Comparison of ENCODE assay signal across 21 cellular contexts in the genomic region with DNA sequence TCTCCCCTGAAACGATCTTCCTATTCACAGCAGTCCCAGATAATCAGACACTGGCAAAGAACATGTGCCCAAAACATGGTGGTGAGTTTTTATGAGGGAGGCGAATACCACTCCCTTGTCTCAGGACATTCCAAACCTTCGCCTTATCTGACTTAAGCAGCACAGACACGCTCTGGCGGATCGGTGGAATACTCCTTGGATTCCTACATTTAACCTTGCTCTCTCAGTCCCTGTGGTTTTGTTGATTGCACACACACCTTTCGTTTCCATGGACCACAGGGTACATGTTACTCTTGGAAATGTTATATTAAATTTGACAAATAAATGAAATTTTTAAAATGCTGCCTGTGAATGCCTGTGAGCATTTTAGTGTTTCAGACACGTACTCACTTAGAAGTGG.
DNase-seq lines count a peak whose midpoint lies in the region; ATAC-seq, FAIRE-seq and TF ChIP-seq lines count a peak whose summit lies in the region.
"Had no signal": no experiment of that assay in that cellular context is flagged by ENCODE, and none has a peak within 500 bp of the region (broad histone marks: within the 10 kb centered on the region; RNA-seq: fewer than 3 reads in every experiment).

No MANE protein-coding gene starts in this region.

- no peak overlapping the region for H2AK5ac ChIP-seq in trophoblast cell (ENCODE audit: low read length)

- no peaks in the 10 kb centered on the region for H3K79me1 ChIP-seq in trophoblast cell (ENCODE audit: low read length)

- 57% methylated on average over 8 of the region's 8 CpGs for WGBS in hepatocyte (ENCODE audit: low lambda C conversion rate, missing lambda C conversion rate)
- WGBS in trophoblast cell (ENCODE audit: extremely low coverage, insufficient coverage, insufficient read length): no CpG with 5 or more reads among the region's 8 CpGs

- H3K27ac Mint-ChIP-seq in astrocyte (ENCODE audit: unreplicated experiment): no peak overlapping the region
- H3K27ac Mint-ChIP-seq: CD8-positive, alpha-beta memory T cell; H9; IgD-negative memory B cell had no signal

- no peak overlapping the region for H2BK120ac ChIP-seq in trophoblast cell (ENCODE audit: insufficient read depth, low read length, poor library complexity)

- H2BK12ac ChIP-seq in trophoblast cell (ENCODE audit: low read length): no peak overlapping the region

- no peak for FAIRE-seq in astrocyte (lab: Jason Lieb, UNC)
- FAIRE-seq: A204.1, GM12892, GM19239, HTR-8/SVneo had no signal

- peaks cover 2% of the 10 kb centered on the region for H3K9me3 Mint-ChIP-seq in astrocyte (ENCODE audit: unreplicated experiment)

- H2AFZ ChIP-seq in DND-41 (ENCODE audit: low read depth, low read length) (0 out of 2 replicates have a peak overlapping the region, but pooled peaks have one; percentile 20), astrocyte (ENCODE audit: low read depth, low read length) (no peak overlapping the region), hepatocyte (no peak overlapping the region), trophoblast cell (ENCODE audit: insufficient read depth, low read length, poor library complexity) (no peak overlapping the region), PC-9 (no peak overlapping the region)

- peaks cover 2% of the 10 kb centered on the region for H3K9me3 ChIP-seq in DND-41 (ENCODE audit: insufficient read depth, low read length, severe bottlenecking)
- H3K9me3 ChIP-seq in astrocyte (ENCODE audit: insufficient read depth, low read depth, low read length): no peaks in the 10 kb centered on the region
- no peaks in the 10 kb centered on the region for H3K9me3 ChIP-seq in hepatocyte (ENCODE audit: low read depth)
- no peaks in the 10 kb centered on the region for H3K9me3 ChIP-seq in trophoblast cell (ENCODE audit: insufficient read depth, low read depth, low read length)
- 0 out of 2 replicates have a peak, but pooled peaks cover 4% of the 10 kb centered on the region for H3K9me3 ChIP-seq in PC-9 (ENCODE audit: insufficient read depth, low read depth)
- H3K9me3 ChIP-seq: SJSA1 had no signal

- H3F3A ChIP-seq in PC-9 (ENCODE audit: insufficient read depth, low read depth): peaks cover 8% of the 10 kb centered on the region

- no peaks in the 10 kb centered on the region for H3K36me3 Mint-ChIP-seq in astrocyte (ENCODE audit: low read depth, unreplicated experiment)
- H3K36me3 Mint-ChIP-seq: CD8-positive, alpha-beta memory T cell had no signal

- H3K9me2 ChIP-seq in hepatocyte (replicated peaks; ENCODE audit: insufficient read depth): no peaks in the 10 kb centered on the region
- no peaks in the 10 kb centered on the region for H3K9me2 ChIP-seq in PC-9 (ENCODE audit: insufficient read depth)

- H4K91ac ChIP-seq in trophoblast cell (ENCODE audit: low read depth, low read length): no peak overlapping the region

- peaks cover under 1% of the 10 kb centered on the region for H3K4me1 Mint-ChIP-seq in astrocyte (ENCODE audit: low read depth, unreplicated experiment)
- H3K4me1 Mint-ChIP-seq: CD8-positive, alpha-beta memory T cell had no signal

- H3K27me3 ChIP-seq in DND-41 (ENCODE audit: insufficient read depth, low read length, poor library complexity): no peaks in the 10 kb centered on the region
- no peaks in the 10 kb centered on the region for H3K27me3 ChIP-seq in astrocyte (ENCODE audit: insufficient read depth, low read length)
- no peaks in the 10 kb centered on the region for H3K27me3 ChIP-seq in hepatocyte
- no peaks in the 10 kb centered on the region for H3K27me3 ChIP-seq in trophoblast cell (ENCODE audit: insufficient read depth, low read length)
- H3K27me3 ChIP-seq in PC-9 (ENCODE audit: insufficient read depth, low read depth): no peaks in the 10 kb centered on the region
- H3K27me3 ChIP-seq: BLaER1 treated with 17β-estradiol and CSF1 and Interleukin-3, amounts not matched to agents 10 nM and 100 nM; SJSA1 had no signal

- ATAC-seq in DND-41 (ENCODE audit: insufficient read depth, low read depth): no peak
- ATAC-seq in GM18909 (IDR thresholded peaks at IDR 0.05; ENCODE audit: poor library complexity, unreplicated experiment): no peak

- H2BK5ac ChIP-seq in trophoblast cell (ENCODE audit: low read depth, low read length, poor library complexity): no peak overlapping the region

- DNase-seq in DND-41 (no peak), astrocyte (ENCODE audit: low read depth) (peak; percentile 15), hepatocyte (ENCODE audit: low spot score) (no peak), trophoblast cell (peak; percentile 90 to 96), PC-9 (no peak)
- DNase-seq in activated effector memory CD4-positive, alpha-beta T cell treated with anti-CD3 and anti-CD28 coated beads, Interleukin-2, amount 50 U/mL, for 16 hours: no peak
- DNase-seq: CD8-positive, alpha-beta memory T cell; DMS79 treated with DMSO at 0.1 percent for 48 hours; GF-D8; H9; NCI-H187; NCI-H446 had no signal

- H4K20me1 ChIP-seq in DND-41 (ENCODE audit: insufficient read depth, low read length) (no peaks in the 10 kb centered on the region), astrocyte (ENCODE audit: insufficient read depth, low read length) (no peaks in the 10 kb centered on the region), hepatocyte (ENCODE audit: insufficient read depth, poor library complexity, severe bottlenecking) (no peaks in the 10 kb centered on the region), PC-9 (ENCODE audit: insufficient read depth) (no peaks in the 10 kb centered on the region)
- H4K20me1 ChIP-seq: BLaER1 treated with 17β-estradiol and CSF1 and Interleukin-3, amounts not matched to agents 10 nM and 100 nM had no signal

- H3K27ac ChIP-seq in DND-41 (ENCODE audit: low read length) (no peak overlapping the region), astrocyte (ENCODE audit: low read depth, low read length) (no peak overlapping the region), hepatocyte (peak overlapping the region; percentile 12), trophoblast cell (ENCODE audit: low read depth, low read length) (no peak overlapping the region), PC-9 (no peak overlapping the region)
- H3K27ac ChIP-seq: BLaER1 treated with 17β-estradiol and CSF1 and Interleukin-3, amounts not matched to agents 10 nM and 100 nM; HL-60; SJSA1 had no signal

- H3K36me3 ChIP-seq in DND-41 (ENCODE audit: insufficient read depth, low read length): no peaks in the 10 kb centered on the region
- no peaks in the 10 kb centered on the region for H3K36me3 ChIP-seq in astrocyte (ENCODE audit: insufficient read depth, low read length)
- no peaks in the 10 kb centered on the region for H3K36me3 ChIP-seq in hepatocyte (replicated peaks; ENCODE audit: insufficient read depth, low read depth)
- H3K36me3 ChIP-seq in trophoblast cell (ENCODE audit: control insufficient read depth in 1 of 2, insufficient read depth in 2 of 2, low read length in 2 of 2): no peaks in the 10 kb centered on the region
- H3K36me3 ChIP-seq in PC-9 (ENCODE audit: low read depth): no peaks in the 10 kb centered on the region
- H3K36me3 ChIP-seq: BLaER1 treated with 17β-estradiol and CSF1 and Interleukin-3, amounts not matched to agents 10 nM and 100 nM; SJSA1 had no signal

- H3K4me1 ChIP-seq in DND-41 (ENCODE audit: insufficient read depth, low read length) (no peaks in the 10 kb centered on the region), astrocyte (ENCODE audit: insufficient read depth, low read length) (no peaks in the 10 kb centered on the region), hepatocyte (ENCODE audit: insufficient read depth) (peaks cover 3% of the 10 kb centered on the region), trophoblast cell (ENCODE audit: control insufficient read depth in 1 of 2, insufficient read depth in 2 of 2, low read length in 2 of 2) (peaks cover 3 to 4% of the 10 kb centered on the region in 2 experiments), PC-9 (replicated peaks; ENCODE audit: insufficient read depth) (peaks cover 31% of the 10 kb centered on the region)
- H3K4me1 ChIP-seq: SJSA1 had no signal

- no peak overlapping the region for H4K8ac ChIP-seq in trophoblast cell (ENCODE audit: low read depth, low read length)

- CTCF ChIA-PET in PC-9 (lab: Charles Lee): no interaction called here

- no peak overlapping the region for H4K12ac ChIP-seq in trophoblast cell (ENCODE audit: low read depth, low read length)

- no peak overlapping the region for H3K4me3 Mint-ChIP-seq in astrocyte (ENCODE audit: unreplicated experiment)
- H3K4me3 Mint-ChIP-seq: CD8-positive, alpha-beta memory T cell; H9; IgD-negative memory B cell had no signal

- H3K27me3 Mint-ChIP-seq in astrocyte (ENCODE audit: low read depth, unreplicated experiment): peaks cover 12% of the 10 kb centered on the region

- H3K18ac ChIP-seq in trophoblast cell (ENCODE audit: low read length): no peak overlapping the region

- H3K4ac ChIP-seq in trophoblast cell (ENCODE audit: low read depth, low read length): no peak overlapping the region

- H3K79me2 ChIP-seq in DND-41 (ENCODE audit: insufficient read depth, low read length): no peaks in the 10 kb centered on the region
- H3K79me2 ChIP-seq in astrocyte (ENCODE audit: insufficient read depth, low read length): no peaks in the 10 kb centered on the region
- no peaks in the 10 kb centered on the region for H3K79me2 ChIP-seq in hepatocyte
- H3K79me2 ChIP-seq in trophoblast cell (ENCODE audit: control insufficient read depth, insufficient read depth, low read length, poor library complexity): no peaks in the 10 kb centered on the region
- H3K79me2 ChIP-seq in PC-9 (ENCODE audit: low read depth): no peaks in the 10 kb centered on the region

- POLR2A ChIA-PET in PC-9 (lab: Charles Lee; ENCODE audit: unreplicated experiment): no interaction called here

- H3K14ac ChIP-seq in trophoblast cell (ENCODE audit: low read length): no peak overlapping the region

- BruUV-seq in PC-9 (replicated peaks; lab: Mats Ljungman, UMichigan): no TSS peak

- H3K9ac ChIP-seq in DND-41 (ENCODE audit: low read depth, low read length): no peak overlapping the region
- H3K9ac ChIP-seq in astrocyte (ENCODE audit: low read length): no peak overlapping the region
- no peak overlapping the region for H3K9ac ChIP-seq in trophoblast cell (ENCODE audit: low read length)
- H3K9ac ChIP-seq: BLaER1 treated with 17β-estradiol and CSF1 and Interleukin-3, amounts not matched to agents 10 nM and 100 nM had no signal

- no peak overlapping the region for H3K4me2 ChIP-seq in DND-41 (ENCODE audit: insufficient read depth, low read length)
- H3K4me2 ChIP-seq in astrocyte (ENCODE audit: low read length): no peak overlapping the region
- no peak overlapping the region for H3K4me2 ChIP-seq in hepatocyte
- H3K4me2 ChIP-seq in trophoblast cell (ENCODE audit: low read length): no peak overlapping the region
- H3K4me2 ChIP-seq in PC-9: no peak overlapping the region
- H3K4me2 ChIP-seq: BLaER1 treated with 17β-estradiol and CSF1 and Interleukin-3, amounts not matched to agents 10 nM and 100 nM had no signal

- TF ChIP-seq CTCF in DND-41 (IDR thresholded peaks at IDR 0.05; ENCODE audit: borderline replicate concordance, extremely low read depth, low read length, poor library complexity, severe bottlenecking): no peak
- no peak for TF ChIP-seq CTCF in astrocyte (IDR thresholded peaks at IDR 0.05; ENCODE audit: insufficient read depth, low read depth, low read length)
- no peak for TF ChIP-seq CTCF in hepatocyte (IDR thresholded peaks at IDR 0.05; ENCODE audit: poor library complexity)
- no peak for TF ChIP-seq CTCF in PC-9 (conservative IDR thresholded peaks at IDR 0.05)

- intact Hi-C loops in PC-9 (cut with micrococcal nuclease; ENCODE audit: unreplicated experiment): no loop called here

- H3K4me3 ChIP-seq in DND-41 (ENCODE audit: low read depth in 1 of 2, low read length in 2 of 2): no peak overlapping the region
- no peak overlapping the region for H3K4me3 ChIP-seq in astrocyte (ENCODE audit: insufficient read depth, low read depth, low read length)
- no peak overlapping the region for H3K4me3 ChIP-seq in hepatocyte
- no peak overlapping the region for H3K4me3 ChIP-seq in trophoblast cell (ENCODE audit: low read depth, low read length)
- no peak overlapping the region for H3K4me3 ChIP-seq in PC-9
- H3K4me3 ChIP-seq: BLaER1 treated with 17β-estradiol and CSF1 and Interleukin-3, amounts not matched to agents 10 nM and 100 nM; SJSA1 had no signal

- no peak overlapping the region for H3K23ac ChIP-seq in trophoblast cell (ENCODE audit: low read length)

Comparison
In these comparisons a context has a peak if more than half of its experiments do, and no peak if none do; other contexts are left out.
1. DNase-seq: peak in astrocyte (single experiment) and trophoblast cell (2 of 2); none in DND-41 (single experiment), hepatocyte (single experiment), activated effector memory CD4-positive, alpha-beta T cell treated with anti-CD3 and anti-CD28 coated beads, Interleukin-2, amount 50 U/mL, for 16 hours (single experiment) and PC-9 (0 of 2).